Comparison of ENCODE assay signal across 20 cellular contexts in the genomic region with DNA sequence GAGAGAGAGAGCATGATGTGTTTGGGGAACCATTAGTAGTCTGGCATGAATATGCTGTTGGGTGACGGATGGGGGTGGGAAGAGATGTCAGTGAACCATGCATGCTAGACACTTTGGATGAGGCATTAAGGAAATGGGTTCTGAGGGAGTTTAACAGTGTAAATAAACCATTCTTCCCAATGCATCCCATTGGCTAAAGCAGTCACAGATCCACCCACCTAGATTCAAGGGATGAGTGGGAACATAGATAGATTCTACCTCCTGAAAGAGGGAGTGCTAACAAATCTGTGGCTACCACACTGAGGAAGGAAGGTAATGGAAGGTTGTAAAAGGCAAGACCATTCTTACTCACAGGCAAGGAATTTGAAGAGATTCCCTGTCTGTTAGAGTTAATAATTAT.
"Had no signal": no experiment of that assay in that cellular context is flagged by ENCODE, and none has a peak within 500 bp of the region (broad histone marks: within the 10 kb centered on the region; RNA-seq: fewer than 3 reads in every experiment).

No MANE protein-coding gene starts in this region.

- H3K27me3 ChIP-seq: body of pancreas, upper lobe of left lung had no signal

- DNase-seq: activated CD4-positive, alpha-beta T cell treated with anti-CD3 and anti-CD28 coated beads for 1 hour; activated CD4-positive, alpha-beta T cell treated with anti-CD3 and anti-CD28 coated beads, Interleukin-2, amount 50 U/mL, for 4 hours; activated naive CD4-positive, alpha-beta T cell treated with Interleukin-2 at 50 U/mL for 16 hours; activated naive CD8-positive, alpha-beta T cell treated with anti-CD3 and anti-CD28 coated beads, Interleukin-2, amount 10 ng/mL, durations not matched to agents 7 days and 5 days; activated T-cell treated with anti-CD3 and anti-CD28 coated beads for 4 hours; body of pancreas; glutamatergic neuron; islet precursor cell; left ventricle myocardium inferior; mammary epithelial cell; midbrain; retina; spleen; stimulated activated CD4-positive, alpha-beta T cell treated with anti-CD3 and anti-CD28 coated beads, Interleukin-4, amount 100 ng/mL, for 4 hours; stimulated activated naive B cell treated with anti-CD40 and anti-IgM and Interleukin-4, amounts not matched to agents 10 μg/mL and 1 μg/mL and 100 μg/mL, for 72 hours; upper lobe of left lung; WERI-Rb-1 had no signal

- ATAC-seq: body of pancreas; foreskin keratinocyte; stimulated activated naive B cell treated with anti-CD40 and anti-IgM and Interleukin-4, amounts not matched to agents 10 μg/mL and 1 μg/mL and 100 μg/mL, for 72 hours had no signal

- H3K36me3 ChIP-seq: left ventricle myocardium inferior, spleen, thoracic aorta, upper lobe of left lung, WERI-Rb-1 had no signal

- H3K9me3 ChIP-seq: body of pancreas, left ventricle myocardium inferior, spleen, thoracic aorta, upper lobe of left lung had no signal

- H3K4me1 ChIP-seq: body of pancreas, foreskin keratinocyte, spleen, upper lobe of left lung had no signal

- H3K4me3 ChIP-seq: body of pancreas, left ventricle myocardium inferior, spleen, thoracic aorta, upper lobe of left lung had no signal

- H3K27ac ChIP-seq: body of pancreas, epithelial cell of prostate, foreskin keratinocyte, left ventricle myocardium inferior, spleen, thoracic aorta, upper lobe of left lung, WERI-Rb-1 had no signal
